Comparison of ENCODE assay signal across 8 cellular contexts in genomic region chr11:31369348-31370329, GRCh38. TPM values are rescaled to one million over a fixed set of nuclear protein-coding genes. Genes with fewer than 3 reads are reported as not detected.
DNase-seq lines count a peak whose midpoint lies in the region; ATAC-seq, FAIRE-seq and TF ChIP-seq lines count a peak whose summit lies in the region.

Gene DCDC1, minus strand, starts transcription at chr11:31369739. Its CDS starts 41,459 bp downstream, at chr11:31328280.
Gene DNAJC24, plus strand, starts transcription at chr11:31369860. Its CDS starts 889 bp downstream, at chr11:31370749.

- H3K4me3 ChIP-seq in MM.1S (ENCODE audit: low read length), result peak within 1 kb of the TSS; percentile 76
- peak within 1 kb of the TSS; percentile 58 to 90 (median 79) for H3K4me3 ChIP-seq in stomach

- peak; percentile 92 for FAIRE-seq in G401.6 (lab: Jason Lieb, UNC)

- H3K4me1 Mint-ChIP-seq in neural crest cell, result peaks cover 40% of the 10 kb centered on the region

- H3K4me1 ChIP-seq in MM.1S (ENCODE audit: low read length) (peaks cover 9% of the 10 kb centered on the region), foreskin keratinocyte (peaks cover 8% of the 10 kb centered on the region), stomach (peaks cover 0 to 35% (median 25%) of the 10 kb centered on the region in 4 donors)

- H3K27me3 Mint-ChIP-seq in neural crest cell (ENCODE audit: low read depth), result peaks cover 28% of the 10 kb centered on the region

- H4K20me1 ChIP-seq in MM.1S (ENCODE audit: insufficient read depth, low read length), result no peaks in the 10 kb centered on the region

- H3K9me3 ChIP-seq in MM.1S (replicated peaks; ENCODE audit: insufficient read depth, low read length), result no peaks in the 10 kb centered on the region
- no peaks in the 10 kb centered on the region for H3K9me3 ChIP-seq in stomach

- no peak for TF ChIP-seq POLR2A in stomach (IDR thresholded peaks at IDR 0.05)

- DNase-seq in HCEC 1CT (peak; percentile 87), MM.1S (peak; percentile 97), SHP77 treated with DMSO at 0.1 percent for 48 hours (lab: John Stamatoyannopoulos, UW) (peak; percentile 94), activated gamma-delta T cell treated with Interleukin-2 at 50 U/mL for 16 hours (peak; percentile 92), foreskin keratinocyte (peak; percentile 56 to 79), neural crest cell (ENCODE audit: low read depth, low spot score) (peak; percentile 88), stomach (peak; percentile 93)

- TF ChIP-seq EP300 in stomach (IDR thresholded peaks at IDR 0.05), result no peak

- peaks cover 6% of the 10 kb centered on the region for H3K79me2 ChIP-seq in MM.1S (ENCODE audit: low read length)

- H3K27me3 ChIP-seq in MM.1S (replicated peaks; ENCODE audit: insufficient read depth, low read length) (no peaks in the 10 kb centered on the region), foreskin keratinocyte (peaks cover under 1% of the 10 kb centered on the region), stomach (no peaks in the 10 kb centered on the region)

- H3K9me3 Mint-ChIP-seq in neural crest cell, result no peaks in the 10 kb centered on the region

- H3K36me3 ChIP-seq in MM.1S (replicated peaks; ENCODE audit: insufficient read depth, low read length) (no peaks in the 10 kb centered on the region), stomach (no peaks in the 10 kb centered on the region)

- H3K4me2 ChIP-seq in MM.1S (ENCODE audit: low read depth, low read length), result peak within 1 kb of the TSS; percentile 93

- H3K27ac Mint-ChIP-seq in neural crest cell (ENCODE audit: unreplicated experiment), result peak within 1 kb of the TSS; percentile 72

- peaks cover 5% of the 10 kb centered on the region; the same call in 1 of the 2 replicates for H3F3A ChIP-seq in MM.1S (ENCODE audit: insufficient read depth, low read length)

- TF ChIP-seq CTCF in MM.1S (IDR thresholded peaks at IDR 0.05; ENCODE audit: low read length) (no peak), foreskin keratinocyte (conservative IDR thresholded peaks at IDR 0.05) (no peak), neural crest cell (conservative IDR thresholded peaks at IDR 0.05) (no peak), stomach (IDR thresholded peaks at IDR 0.05) (no peak)

- peak within 1 kb of the TSS; percentile 99 for H2AFZ ChIP-seq in MM.1S (ENCODE audit: low read length)

- intact Hi-C loops in stomach (cut with DNase I; ENCODE audit: low total_unique reads), result no loop called here

- H3K4me3 Mint-ChIP-seq in neural crest cell, result peak within 1 kb of the TSS; percentile 95

- no peaks in the 10 kb centered on the region for H3K9me2 ChIP-seq in MM.1S (replicated peaks; ENCODE audit: insufficient read depth, low read length)

- H3K27ac ChIP-seq in MM.1S (ENCODE audit: low read length) (peak within 1 kb of the TSS; percentile 72; the same call in 1 of the 2 replicates), foreskin keratinocyte (peak within 1 kb of the TSS; percentile 64), stomach (peak within 1 kb of the TSS; percentile 53 to 87 (median 83))

- peak; percentile 99 for ATAC-seq in foreskin keratinocyte

- no peaks in the 10 kb centered on the region for H3K36me3 Mint-ChIP-seq in neural crest cell (ENCODE audit: low read depth)

- 1% methylated on average over 52 to 53 of the region's 53 CpGs for WGBS in stomach, 5 donors

- H3K9ac ChIP-seq in MM.1S (ENCODE audit: low read length), result peak within 1 kb of the TSS; percentile 76

RNA-seq across cellular contexts. Expression of gene DCDC1, which starts in this region (rescaled TPM):
- total RNA-seq in foreskin keratinocyte, result 0.07 and 0.11 TPM in 2 replicates
- polyA plus RNA-seq in foreskin keratinocyte, result not detected in 2 replicates
- total RNA-seq in neural crest cell, result 2.3 and 2.6 TPM in 2 replicates
- total RNA-seq in stomach, result under 1 TPM in 2 of 5 donors, not detected in 3; 0.45 to 0.55 TPM
- not detected for polyA plus RNA-seq in stomach

RNA-seq across cellular contexts. Expression of gene DNAJC24, which starts in this region (rescaled TPM):
- total RNA-seq in foreskin keratinocyte (11.4 and 11.8 TPM in 2 replicates), neural crest cell (24.9 and 26.3 TPM in 2 replicates), stomach (10 to 100 TPM in 3 of 5 donors, 1 to 10 TPM in 2; 2.7 to 30.7 (median 15.9) TPM)
- polyA plus RNA-seq in foreskin keratinocyte (3.1 and 3.2 TPM in 2 replicates), stomach (1 to 10 TPM; 3.3 to 6.4 (median 6.2) TPM)

Comparison
In these comparisons a context has a peak if more than half of its experiments do, and no peak if none do; other contexts are left out.
1. Peak in every context shown above with its lines: DNase-seq, ATAC-seq, H3K4me3 ChIP-seq and H3K27ac ChIP-seq.